ENCODE assay signal across 22 cellular contexts in genomic region chr2:63572001-63572400, GRCh38.
"Had no signal": no experiment of that assay in that cellular context is flagged by ENCODE, and none has a peak within 500 bp of the region (broad histone marks: within the 10 kb centered on the region; RNA-seq: fewer than 3 reads in every experiment).

No MANE protein-coding gene starts in this region.

- FAIRE-seq: keratinocyte, small intestine had no signal

- H3K27me3 ChIP-seq: colonic mucosa, esophagus squamous epithelium, heart right ventricle, neutrophil, right lobe of liver, transverse colon, vagina had no signal

- H3K27ac ChIP-seq: colonic mucosa, esophagus squamous epithelium, heart right ventricle, lower lobe of right lung, neutrophil, parathyroid adenoma, right lobe of liver, transverse colon, vagina had no signal

- H2AFZ ChIP-seq: parathyroid adenoma had no signal

- H3K36me3 ChIP-seq: colonic mucosa, esophagus squamous epithelium, heart right ventricle, lower lobe of right lung, neutrophil, right lobe of liver, thoracic aorta, transverse colon, vagina had no signal

- H3K9ac ChIP-seq: parathyroid adenoma had no signal

- H3K9me3 ChIP-seq: colonic mucosa, right lobe of liver, vagina had no signal

- ATAC-seq: heart right ventricle; left ventricle myocardium superior; lower lobe of right lung; natural killer cell treated with Interleukin-12 subunit alpha and Interleukin-12 subunit beta and Interleukin-15 and Interleukin-18, amount 100 ng/mL, for 72 hours; right lobe of liver; stimulated activated naive B cell treated with anti-CD40 and anti-IgM and Interleukin-4, amounts not matched to agents 10 μg/mL and 1 μg/mL and 100 μg/mL, for 72 hours had no signal

- H3K4me3 ChIP-seq: colonic mucosa, esophagus squamous epithelium, heart right ventricle, lower lobe of right lung, right lobe of liver, transverse colon, vagina had no signal

- H3K4me1 ChIP-seq: colonic mucosa, esophagus squamous epithelium, lower lobe of right lung, parathyroid adenoma, right lobe of liver, transverse colon, vagina had no signal

- DNase-seq: colonic mucosa; effector CD8-positive, alpha-beta T cell; esophagus squamous epithelium; foreskin melanocyte; glutamatergic neuron; heart right ventricle; hippocampal formation; left ventricle myocardium superior; lower lobe of right lung; naive B cell; right lobe of liver; small intestine; stimulated activated CD4-positive, alpha-beta T cell treated with anti-CD3 and anti-CD28 coated beads, Interleukin-15, amount 100 ng/mL, for 24 hours; stimulated activated CD4-positive, alpha-beta T cell treated with anti-CD3 and anti-CD28 coated beads, Interleukin-2, amount 100 ng/mL, for 48 hours; stimulated activated naive B cell treated with anti-CD40 and anti-IgM and Interleukin-4, amounts not matched to agents 10 μg/mL and 1 μg/mL and 100 μg/mL, for 72 hours; transverse colon had no signal
